Comparison of ENCODE assay signal across 26 cellular contexts in genomic region chr6:166507809-166508373, GRCh38.
"Had no signal": no experiment of that assay in that cellular context is flagged by ENCODE, and none has a peak within 500 bp of the region (broad histone marks: within the 10 kb centered on the region; RNA-seq: fewer than 3 reads in every experiment).

No MANE protein-coding gene starts in this region.

- H3K9me3 ChIP-seq: ascending aorta, left ventricle myocardium inferior, stomach, thyroid gland, upper lobe of right lung had no signal

- H3K27ac Mint-ChIP-seq: activated CD4-positive, alpha-beta memory T cell treated with anti-CD3 and anti-CD28 coated beads, Interleukin-2, amount 10 ng/mL, durations not matched to agents 7 days and 5 days; activated CD4-positive, alpha-beta T cell treated with anti-CD3 and anti-CD28 coated beads, Interleukin-2, amount 10 ng/mL, durations not matched to agents 7 days and 5 days; activated naive CD8-positive, alpha-beta T cell treated with anti-CD3 and anti-CD28 coated beads, Interleukin-2, amount 10 ng/mL, durations not matched to agents 7 days and 5 days; activated T-cell treated with anti-CD3 and anti-CD28 coated beads, Interleukin-2, amount 50 U/mL, for 24 hours; progenitor cell of endocrine pancreas; stimulated activated naive B cell treated with anti-CD40 and anti-IgM and Interleukin-4, amounts not matched to agents 10 μg/mL and 1 μg/mL and 100 μg/mL, for 72 hours had no signal

- H3K4me1 Mint-ChIP-seq: activated naive CD4-positive, alpha-beta T cell treated with anti-CD3 and anti-CD28 coated beads, Interleukin-2, amount 10 ng/mL, durations not matched to agents 7 days and 5 days; brain had no signal

- H3K4me1 ChIP-seq: ascending aorta, left ventricle myocardium inferior, stomach, thyroid gland, upper lobe of right lung had no signal

- H3K36me3 Mint-ChIP-seq: activated naive CD4-positive, alpha-beta T cell treated with anti-CD3 and anti-CD28 coated beads, Interleukin-2, amount 10 ng/mL, durations not matched to agents 7 days and 5 days; activated naive CD8-positive, alpha-beta T cell treated with anti-CD3 and anti-CD28 coated beads, Interleukin-2, amount 10 ng/mL, durations not matched to agents 7 days and 5 days had no signal

- H3K9me3 Mint-ChIP-seq: activated CD4-positive, alpha-beta memory T cell treated with anti-CD3 and anti-CD28 coated beads, Interleukin-2, amount 10 ng/mL, durations not matched to agents 7 days and 5 days; activated CD4-positive, alpha-beta T cell treated with anti-CD3 and anti-CD28 coated beads, Interleukin-2, amount 10 ng/mL, durations not matched to agents 7 days and 5 days; activated naive CD4-positive, alpha-beta T cell treated with anti-CD3 and anti-CD28 coated beads, Interleukin-2, amount 10 ng/mL, durations not matched to agents 7 days and 5 days; activated naive CD8-positive, alpha-beta T cell treated with anti-CD3 and anti-CD28 coated beads, Interleukin-2, amount 10 ng/mL, durations not matched to agents 7 days and 5 days; activated T-cell treated with anti-CD3 and anti-CD28 coated beads, Interleukin-2, amount 50 U/mL, for 24 hours; brain; naive thymus-derived CD4-positive, alpha-beta T cell; stimulated activated naive B cell treated with anti-CD40 and anti-IgM and Interleukin-4, amounts not matched to agents 10 μg/mL and 1 μg/mL and 100 μg/mL, for 72 hours had no signal

- ATAC-seq: stimulated activated naive B cell treated with anti-CD40 and anti-IgM and Interleukin-4, amounts not matched to agents 10 μg/mL and 1 μg/mL and 100 μg/mL, for 72 hours had no signal

- H3K27me3 ChIP-seq: ascending aorta, stomach, thyroid gland, upper lobe of right lung had no signal

- H3K27ac ChIP-seq: ascending aorta, coronary artery, epithelial cell of prostate, left ventricle myocardium inferior, stomach, thyroid gland, upper lobe of right lung had no signal

- H3K27me3 Mint-ChIP-seq: activated CD4-positive, alpha-beta memory T cell treated with anti-CD3 and anti-CD28 coated beads, Interleukin-2, amount 10 ng/mL, durations not matched to agents 7 days and 5 days; activated CD4-positive, alpha-beta T cell treated with anti-CD3 and anti-CD28 coated beads, Interleukin-2, amount 10 ng/mL, durations not matched to agents 7 days and 5 days; activated naive CD4-positive, alpha-beta T cell treated with anti-CD3 and anti-CD28 coated beads, Interleukin-2, amount 10 ng/mL, durations not matched to agents 7 days and 5 days; activated naive CD8-positive, alpha-beta T cell treated with anti-CD3 and anti-CD28 coated beads, Interleukin-2, amount 10 ng/mL, durations not matched to agents 7 days and 5 days; activated T-cell treated with anti-CD3 and anti-CD28 coated beads, Interleukin-2, amount 50 U/mL, for 24 hours; brain; naive thymus-derived CD4-positive, alpha-beta T cell; progenitor cell of endocrine pancreas; stimulated activated naive B cell treated with anti-CD40 and anti-IgM and Interleukin-4, amounts not matched to agents 10 μg/mL and 1 μg/mL and 100 μg/mL, for 72 hours had no signal

- DNase-seq: activated CD4-positive, alpha-beta memory T cell treated with anti-CD3 and anti-CD28 coated beads, Interleukin-2, amount 10 ng/mL, durations not matched to agents 7 days and 5 days; activated CD4-positive, alpha-beta T cell treated with anti-CD3 and anti-CD28 coated beads for 1 hour; activated CD4-positive, alpha-beta T cell treated with anti-CD3 and anti-CD28 coated beads, Interleukin-2, amount 10 ng/mL, durations not matched to agents 7 days and 5 days; activated CD8-positive, alpha-beta memory T cell treated with anti-CD3 and anti-CD28 coated beads, Interleukin-2, amount 50 U/mL, for 48 hours; activated gamma-delta T cell; activated naive CD4-positive, alpha-beta T cell treated with anti-CD3 and anti-CD28 coated beads, Interleukin-2, amount 10 ng/mL, durations not matched to agents 7 days and 5 days; activated naive CD8-positive, alpha-beta T cell treated with anti-CD3 and anti-CD28 coated beads, Interleukin-2, amount 10 ng/mL, durations not matched to agents 7 days and 5 days; activated T-cell treated with anti-CD3 and anti-CD28 coated beads, Interleukin-2, amount 50 U/mL, for 24 hours; left ventricle myocardium inferior; midbrain; naive thymus-derived CD4-positive, alpha-beta T cell; stimulated activated CD4-positive, alpha-beta T cell treated with anti-CD3 and anti-CD28 coated beads, Interleukin-1b, Interleukin-23, amount 100 ng/mL, for 48 hours; stimulated activated CD4-positive, alpha-beta T cell treated with anti-CD3 and anti-CD28 coated beads, Interleukin-4, amount 100 ng/mL, for 4 hours; stimulated activated naive B cell treated with anti-CD40 and anti-IgM and Interleukin-4, amounts not matched to agents 10 μg/mL and 1 μg/mL and 100 μg/mL, for 72 hours; stomach; thyroid gland; upper lobe of right lung had no signal

- H3K4me3 ChIP-seq: ascending aorta, coronary artery, left ventricle myocardium inferior, lung, smooth muscle cell, stomach, thyroid gland, upper lobe of right lung had no signal

- H3K4me2 ChIP-seq: smooth muscle cell had no signal

- FAIRE-seq: frontal cortex, islet of Langerhans had no signal

- H3K4me3 Mint-ChIP-seq: activated CD4-positive, alpha-beta memory T cell treated with anti-CD3 and anti-CD28 coated beads, Interleukin-2, amount 10 ng/mL, durations not matched to agents 7 days and 5 days; activated CD4-positive, alpha-beta T cell treated with anti-CD3 and anti-CD28 coated beads, Interleukin-2, amount 10 ng/mL, durations not matched to agents 7 days and 5 days; activated naive CD4-positive, alpha-beta T cell treated with anti-CD3 and anti-CD28 coated beads, Interleukin-2, amount 10 ng/mL, durations not matched to agents 7 days and 5 days; activated naive CD8-positive, alpha-beta T cell treated with anti-CD3 and anti-CD28 coated beads, Interleukin-2, amount 10 ng/mL, durations not matched to agents 7 days and 5 days; activated T-cell treated with anti-CD3 and anti-CD28 coated beads, Interleukin-2, amount 50 U/mL, for 24 hours; brain; naive thymus-derived CD4-positive, alpha-beta T cell; stimulated activated naive B cell treated with anti-CD40 and anti-IgM and Interleukin-4, amounts not matched to agents 10 μg/mL and 1 μg/mL and 100 μg/mL, for 72 hours had no signal
